ENCODE assay signal across 10 cellular contexts in the genomic region with DNA sequence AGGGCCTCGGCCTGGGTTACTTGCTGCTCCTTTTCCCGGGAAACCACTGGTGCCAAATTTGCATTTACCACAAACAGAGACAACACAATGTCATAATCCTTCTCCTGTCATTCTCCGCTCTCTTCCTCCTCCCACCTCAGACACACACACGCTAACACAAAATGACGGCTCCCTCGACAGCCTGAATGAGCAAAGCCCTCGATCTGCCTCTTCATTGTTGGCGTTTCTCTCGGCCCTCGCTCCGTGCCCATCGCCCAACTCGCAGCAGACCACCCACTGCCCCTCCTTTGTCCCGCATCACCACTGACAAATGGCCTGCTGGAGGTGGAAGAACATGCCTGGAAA. TPM values are rescaled to one million over a fixed set of nuclear protein-coding genes. Genes with fewer than 3 reads are reported as not detected.
DNase-seq lines count a peak whose midpoint lies in the region; ATAC-seq, FAIRE-seq and TF ChIP-seq lines count a peak whose summit lies in the region.
"Had no signal": no experiment of that assay in that cellular context is flagged by ENCODE, and none has a peak within 500 bp of the region (broad histone marks: within the 10 kb centered on the region; RNA-seq: fewer than 3 reads in every experiment).

No MANE protein-coding gene starts in this region.

- H4K20me1 ChIP-seq in H1 (replicated peaks in 1 of 2; ENCODE audit: control insufficient read depth in 1 of 2, insufficient read depth in 2 of 2, low read length in 2 of 2), result peaks cover 23 to 35% of the 10 kb centered on the region in 2 experiments
- H4K20me1 ChIP-seq in osteoblast (ENCODE audit: insufficient read depth, low read length), result peaks cover 5% of the 10 kb centered on the region

- ATAC-seq in GM18519 (IDR thresholded peaks at IDR 0.05; ENCODE audit: low FRiP score, unreplicated experiment), result no peak
- no peak for ATAC-seq in GM21447 (IDR thresholded peaks at IDR 0.05; ENCODE audit: unreplicated experiment)
- no peak for ATAC-seq in HG02623 (IDR thresholded peaks at IDR 0.05; ENCODE audit: unreplicated experiment)

- H2AFZ ChIP-seq in H1 (ENCODE audit: low read length) (no peak overlapping the region), osteoblast (ENCODE audit: low read length) (no peak overlapping the region)

- H3K27me3 ChIP-seq in HUES6 (ENCODE audit: control insufficient read depth, insufficient read depth, low read length) (peaks cover 69% of the 10 kb centered on the region), H1 (replicated peaks in 1 of 4; ENCODE audit: control insufficient read depth in 3 of 4, extremely low read depth in 1 of 4, insufficient read depth in 3 of 4, low read length in 3 of 4) (peaks cover 0 to 58% (median 42%) of the 10 kb centered on the region in 4 experiments; a peak in 6 of 7 replicates), osteoblast (ENCODE audit: insufficient read depth, low read length) (peaks cover 66% of the 10 kb centered on the region)

- TF ChIP-seq RAD21 in H1 (IDR thresholded peaks at IDR 0.05 in 1 of 2, conservative IDR thresholded peaks at IDR 0.05 in 1 of 2; ENCODE audit: low read depth in 2 of 2, low read length in 2 of 2), result no peak

- no peak overlapping the region for H2AK5ac ChIP-seq in H1 (ENCODE audit: low read depth, low read length)

- H3K79me2 ChIP-seq in H1 (ENCODE audit: control insufficient read depth in 1 of 2, insufficient read depth in 2 of 2, low read length in 2 of 2) (no peaks in the 10 kb centered on the region), osteoblast (ENCODE audit: insufficient read depth, low read length) (no peaks in the 10 kb centered on the region)

- no peak overlapping the region for H3K4ac ChIP-seq in H1 (replicated peaks; ENCODE audit: insufficient read length, low read depth, low read length)

- POLR2A ChIA-PET in H1 (lab: Charles Lee; ENCODE audit: partially characterized antibody), result interaction anchor here (1.0 to 1.6 kb wide), 3 partner anchors 10 to 112 kb away, joined by 3 to 6 read pairs (median 4); no protein-coding TSS in a partner anchor

- no peak for FAIRE-seq in H1 (lab: Jason Lieb, UNC)

- H3K36me3 ChIP-seq in HUES6 (ENCODE audit: control insufficient read depth, insufficient read depth, low read length) (no peaks in the 10 kb centered on the region), H1 (ENCODE audit: control insufficient read depth in 2 of 4, insufficient read depth in 4 of 4, low read length in 3 of 4) (no peaks in the 10 kb centered on the region), osteoblast (ENCODE audit: insufficient read depth, low read length) (no peaks in the 10 kb centered on the region)

- TF ChIP-seq CTCF in H1 (IDR thresholded peaks at IDR 0.05; ENCODE audit: control extremely low read depth in 1 of 3, insufficient read depth in 1 of 3, low read depth in 1 of 3, low read length in 3 of 3) (no peak), osteoblast (IDR thresholded peaks at IDR 0.05; ENCODE audit: extremely low read depth, low read depth, low read length) (no peak)

- H3K27ac ChIP-seq in HUES6 (ENCODE audit: low read depth, low read length) (no peak overlapping the region), H1 (ENCODE audit: low read depth, low read length) (no peak overlapping the region), osteoblast (ENCODE audit: low read depth, low read length) (no peak overlapping the region)
- H3K27ac ChIP-seq: epithelial cell of prostate had no signal

- WGBS in H1 (ENCODE audit: extremely low coverage in 1 of 2, insufficient coverage in 1 of 2, insufficient read length in 1 of 2, insufficient replicate concordance in 2 of 2, low coverage in 1 of 2, low lambda C conversion rate in 2 of 2, missing lambda C conversion rate in 1 of 2), 2 experiments, result 9% methylated on average over 11 of the region's 14 CpGs; no CpG with 5 or more reads in 1 of the 2 experiments

- H3K56ac ChIP-seq in H1 (replicated peaks; ENCODE audit: insufficient read length, low read depth, low read length), result no peak overlapping the region

- no peak overlapping the region for H2BK20ac ChIP-seq in H1 (ENCODE audit: low read length)

- H3K9ac ChIP-seq in HUES6 (ENCODE audit: low read length) (peak overlapping the region; percentile 6), H1 (replicated peaks in 1 of 4; ENCODE audit: extremely low read depth in 1 of 4, low read depth in 3 of 4, low read length in 3 of 4) (no peak overlapping the region)

- TF ChIP-seq EP300 in H1 (IDR thresholded peaks at IDR 0.05; ENCODE audit: borderline replicate concordance in 1 of 2, low read depth in 2 of 2, low read length in 2 of 2), result no peak

- H3K9me3 ChIP-seq in HUES6 (ENCODE audit: control insufficient read depth, insufficient read depth, low read depth, low read length), result no peaks in the 10 kb centered on the region
- H3K9me3 ChIP-seq in H1 (ENCODE audit: insufficient read depth in 2 of 2, low read depth in 1 of 2, low read length in 1 of 2), result no peaks in the 10 kb centered on the region
- no peaks in the 10 kb centered on the region for H3K9me3 ChIP-seq in osteoblast (ENCODE audit: low read depth, low read length)

- H3K23ac ChIP-seq in H1 (ENCODE audit: insufficient read length), result no peak overlapping the region

- DNase-seq in Ammon's horn (ENCODE audit: low spot score) (peak; percentile 56), H1 (ENCODE audit: low read depth in 1 of 2, low spot score in 2 of 2) (no peak), osteoblast (ENCODE audit: insufficient read length, low spot score, missing footprints) (peak; percentile 80), DMS79 (lab: John Stamatoyannopoulos, UW) (no peak)
- DNase-seq: activated gamma-delta T cell treated with Interleukin-2 at 50 U/mL for 16 hours had no signal

- H2BK12ac ChIP-seq in H1 (ENCODE audit: low read depth, low read length), result 0 out of 2 replicates have a peak overlapping the region, but pooled peaks have one; percentile 50

- H2BK120ac ChIP-seq in H1 (replicated peaks; ENCODE audit: low read depth, low read length), result no peak overlapping the region

- TF ChIP-seq POLR2A in H1 (IDR thresholded peaks at IDR 0.05; ENCODE audit: control extremely low read depth in 1 of 2, low read depth in 2 of 2, low read length in 2 of 2), result no peak

- H3K18ac ChIP-seq in H1 (ENCODE audit: extremely low read depth, low read length), result peak overlapping the region; percentile 48

- H2BK15ac ChIP-seq in H1 (ENCODE audit: low read length), result no peak overlapping the region

- no peak overlapping the region for H4K91ac ChIP-seq in H1 (replicated peaks; ENCODE audit: insufficient read length, low read length)

- H4K8ac ChIP-seq in H1 (ENCODE audit: extremely low read depth, insufficient read depth, low read length), result no peak overlapping the region; the same call in 1 of the 2 replicates

- CTCF ChIA-PET in H1 (lab: Charles Lee; ENCODE audit: partially characterized antibody), result interaction anchor here (0.9 to 3.3 kb wide), 9 partner anchors 10 to 207 kb away, joined by 3 to 13 read pairs (median 6); no protein-coding TSS in a partner anchor

- peaks cover 9% of the 10 kb centered on the region for H3K4me1 ChIP-seq in HUES6 (ENCODE audit: control insufficient read depth, insufficient read depth, low read length)
- peaks cover 0 to 17% (median 11%) of the 10 kb centered on the region in 4 experiments; a peak in 6 of 7 replicates for H3K4me1 ChIP-seq in H1 (replicated peaks in 1 of 4; ENCODE audit: control insufficient read depth in 3 of 4, insufficient read depth in 4 of 4, low read length in 3 of 4)
- no peaks in the 10 kb centered on the region for H3K4me1 ChIP-seq in osteoblast (ENCODE audit: insufficient read depth, low read length)

- H3K4me2 ChIP-seq in H1 (ENCODE audit: insufficient read depth in 1 of 2, low read depth in 2 of 2, low read length in 2 of 2) (peak overlapping the region; percentile 73 to 76), osteoblast (ENCODE audit: insufficient read depth, low read length) (no peak overlapping the region)

- peaks cover 3% of the 10 kb centered on the region; the same call in 1 of the 2 replicates for H3K79me1 ChIP-seq in H1 (ENCODE audit: low read depth, low read length)

- H3K14ac ChIP-seq in H1 (ENCODE audit: insufficient read length), result no peak overlapping the region

- no peak overlapping the region for H4K5ac ChIP-seq in H1 (ENCODE audit: insufficient read length, low read depth, low read length)

- H3K4me3 ChIP-seq in HUES6 (ENCODE audit: low read depth, low read length) (peak overlapping the region; percentile 44), H1 (ENCODE audit: extremely low read depth in 1 of 4, insufficient read depth in 2 of 4, low read depth in 3 of 4, low read length in 4 of 4) (peak overlapping the region; percentile 4 to 56 (median 34); a peak in 6 of 8 replicates), osteoblast (ENCODE audit: insufficient read depth, low read length) (peak overlapping the region; percentile 6)

- H2BK5ac ChIP-seq in H1 (ENCODE audit: low read depth, low read length), result no peak overlapping the region

- H3K23me2 ChIP-seq in H1 (ENCODE audit: low read depth, low read length), result peaks cover 6% of the 10 kb centered on the region; the same call in 1 of the 2 replicates

TF ChIP-seq in H1, 55 proteins besides CTCF, POLR2A, EP300 and RAD21:
- no peak for TF ChIP-seq SP2 (IDR thresholded peaks at IDR 0.05; ENCODE audit: low read length)
- TF ChIP-seq SIN3A (conservative IDR thresholded peaks at IDR 0.05 in 1 of 2, IDR thresholded peaks at IDR 0.05 in 1 of 2; ENCODE audit: low read depth in 1 of 2, low read length in 2 of 2), result peak in 1 of 2 experiments; percentile 37; a peak in 1 of 4 replicates

RNA-seq across cellular contexts. Expression of a gene that starts 12.5 kb away (rescaled TPM):
- 79.8 and 80.4 TPM in 2 replicates for total RNA-seq in H1 (2021; fragmentation: NEBNext Ultra II Directional; extraction: Animal tissue kit (Norgen Biotek cat#: 25700))
- polyA plus RNA-seq in H1 (2011; rRNA removed), result 22.0 and 23.3 TPM in 2 replicates
- polyA plus RNA-seq in H1 (2011; cell fraction: cytosol; rRNA removed), result 30.3 TPM
- polyA plus RNA-seq in H1 (2011; cell fraction: nucleus; rRNA removed), result 38.0 TPM
- 32.2 to 35.2 TPM (median 33.5 TPM) in 4 replicates for polyA plus RNA-seq in H1 (2012, experiment 1 of 2)
- 6.0 TPM for polyA plus RNA-seq in H1 (2012, experiment 2 of 2)
- polyA plus RNA-seq in H1 (2013, experiment 1 of 2), result 23.5 TPM
- 22.7 TPM for polyA plus RNA-seq in H1 (2013, experiment 2 of 2)
- polyA minus RNA-seq in H1 (2011; rRNA and poly(A)+ RNA removed), result 101 TPM in 2 replicates
- 35.6 TPM for polyA minus RNA-seq in H1 (2011; cell fraction: cytosol; rRNA and poly(A)+ RNA removed)
- polyA minus RNA-seq in H1 (2011; cell fraction: nucleus; rRNA and poly(A)+ RNA removed), result 74.0 TPM
- 30.9 and 35.1 TPM in 2 replicates for total RNA-seq in osteoblast

Comparison
In these comparisons a context has a peak if more than half of its experiments do, and no peak if none do; other contexts are left out.
1. DNase-seq: peak in Ammon's horn (single experiment) and osteoblast (single experiment); none in H1 (0 of 2) and DMS79 (single experiment).
2. Peak in every context shown above with its lines, with median percentiles within 50 percentile points of each other: H3K4me3 ChIP-seq.